9 cellular contexts compared by ENCODE assay signal in genomic region chr19:383922-384800, GRCh38. TPM values are rescaled to one million over a fixed set of nuclear protein-coding genes. Genes with fewer than 3 reads are reported as not detected.
DNase-seq lines count a peak whose midpoint lies in the region; ATAC-seq, FAIRE-seq and TF ChIP-seq lines count a peak whose summit lies in the region.
"Had no signal": no experiment of that assay in that cellular context is flagged by ENCODE, and none has a peak within 500 bp of the region (broad histone marks: within the 10 kb centered on the region; RNA-seq: fewer than 3 reads in every experiment).

No MANE protein-coding gene starts in this region.

- no peak for DNase-seq in T-helper 2 cell treated with Interferon-gamma antibody and Interleukin-4, amounts not matched to agents 5 μg/mL and 100 μg/mL, for 36 hours (ENCODE audit: low spot score)
- DNase-seq in T-helper 2 cell, result no peak
- DNase-seq in astrocyte of the hippocampus (ENCODE audit: low read depth, low spot score), result peak; percentile 48
- DNase-seq in keratinocyte (ENCODE audit: low read depth, low spot score), result no peak
- DNase-seq in stimulated activated naive CD8-positive, alpha-beta T cell treated with anti-CD3 and anti-CD28 coated beads, Interleukin-15, amount 100 ng/mL, for 72 hours, result no peak
- DNase-seq in MCF 10A (ENCODE audit: unreplicated experiment), result no peak
- DNase-seq: NCI-H1105 treated with DMSO at 0.1 percent for 48 hours had no signal

- FAIRE-seq in keratinocyte (lab: Jason Lieb, UNC), result no peak

- H3K27ac ChIP-seq in keratinocyte (ENCODE audit: control insufficient read depth, insufficient read depth, low read length), result no peak overlapping the region

- BruUV-seq in MCF 10A (replicated peaks; lab: Mats Ljungman, UMichigan), result no TSS peak

- intact Hi-C loops in MCF 10A (cut with micrococcal nuclease), result loop anchor here (10.0 kb wide), 1 partner anchor 121 kb away; the partner anchor contains the start of gene TPGS1

- no peaks in the 10 kb centered on the region for H3K27me3 ChIP-seq in keratinocyte (ENCODE audit: control insufficient read depth, extremely low read depth, insufficient read depth, low read length)

- peak overlapping the region; percentile 56 for H3K4me3 Mint-ChIP-seq in T-helper 2 cell treated with Interferon-gamma antibody and Interleukin-4, amounts not matched to agents 5 μg/mL and 100 μg/mL, for 36 hours
- H3K4me3 Mint-ChIP-seq in stimulated activated naive CD8-positive, alpha-beta T cell treated with anti-CD3 and anti-CD28 coated beads, Interleukin-15, amount 100 ng/mL, for 72 hours, result peak overlapping the region; percentile 33 to 63
- no peak overlapping the region for H3K4me3 Mint-ChIP-seq in MCF 10A (ENCODE audit: unreplicated experiment)

- peaks cover 3% of the 10 kb centered on the region for H3K9me3 Mint-ChIP-seq in T-helper 2 cell treated with Interferon-gamma antibody and Interleukin-4, amounts not matched to agents 5 μg/mL and 100 μg/mL, for 36 hours
- no peaks in the 10 kb centered on the region for H3K9me3 Mint-ChIP-seq in stimulated activated naive CD8-positive, alpha-beta T cell treated with anti-CD3 and anti-CD28 coated beads, Interleukin-15, amount 100 ng/mL, for 72 hours
- H3K9me3 Mint-ChIP-seq in MCF 10A (ENCODE audit: unreplicated experiment), result peaks cover 5% of the 10 kb centered on the region

- CTCF ChIA-PET in MCF 10A (lab: Yijun Ruan, JAX), result no interaction called here

- H3K4me1 ChIP-seq in keratinocyte (ENCODE audit: control insufficient read depth, extremely low read depth, insufficient read depth, low read length), result peaks cover 15% of the 10 kb centered on the region

- peaks cover 2% of the 10 kb centered on the region for H3K9me3 ChIP-seq in keratinocyte (ENCODE audit: control insufficient read depth, low read depth, low read length)

- H3K27ac Mint-ChIP-seq in T-helper 2 cell treated with Interferon-gamma antibody and Interleukin-4, amounts not matched to agents 5 μg/mL and 100 μg/mL, for 36 hours, result no peak overlapping the region
- H3K27ac Mint-ChIP-seq in stimulated activated naive CD8-positive, alpha-beta T cell treated with anti-CD3 and anti-CD28 coated beads, Interleukin-15, amount 100 ng/mL, for 72 hours, result peak overlapping the region in 1 of 2 donors; percentile 88
- H3K27ac Mint-ChIP-seq in MCF 10A (ENCODE audit: low read depth, unreplicated experiment), result no peak overlapping the region

- peaks cover 21% of the 10 kb centered on the region for H3K4me1 Mint-ChIP-seq in T-helper 2 cell treated with Interferon-gamma antibody and Interleukin-4, amounts not matched to agents 5 μg/mL and 100 μg/mL, for 36 hours (ENCODE audit: low read depth)
- H3K4me1 Mint-ChIP-seq in stimulated activated naive CD8-positive, alpha-beta T cell treated with anti-CD3 and anti-CD28 coated beads, Interleukin-15, amount 100 ng/mL, for 72 hours, result peaks cover 24% of the 10 kb centered on the region
- peaks cover 22% of the 10 kb centered on the region for H3K4me1 Mint-ChIP-seq in MCF 10A (ENCODE audit: insufficient read depth, unreplicated experiment)

- peak in 2 of 3 experiments; percentile 11 to 46 for TF ChIP-seq CTCF in keratinocyte (optimal IDR thresholded peaks at IDR 0.05 in 1 of 3, IDR thresholded peaks at IDR 0.05 in 1 of 3, conservative IDR thresholded peaks at IDR 0.05 in 1 of 3; ENCODE audit: extremely low read depth in 1 of 3, insufficient read depth in 2 of 3, low read length in 3 of 3)
- no peak for TF ChIP-seq CTCF in MCF 10A (IDR thresholded peaks at IDR 0.05; ENCODE audit: unreplicated experiment)

- peaks cover 24% of the 10 kb centered on the region for H3K27me3 Mint-ChIP-seq in T-helper 2 cell treated with Interferon-gamma antibody and Interleukin-4, amounts not matched to agents 5 μg/mL and 100 μg/mL, for 36 hours (ENCODE audit: low read depth)
- H3K27me3 Mint-ChIP-seq in stimulated activated naive CD8-positive, alpha-beta T cell treated with anti-CD3 and anti-CD28 coated beads, Interleukin-15, amount 100 ng/mL, for 72 hours, result peaks cover 74% of the 10 kb centered on the region
- H3K27me3 Mint-ChIP-seq in MCF 10A (ENCODE audit: insufficient read depth, unreplicated experiment), result no peaks in the 10 kb centered on the region

- no peaks in the 10 kb centered on the region for H3K9me1 ChIP-seq in keratinocyte (ENCODE audit: control insufficient read depth, extremely low read depth, insufficient read depth, low read length)

- no peak overlapping the region for H2AFZ ChIP-seq in keratinocyte (ENCODE audit: control insufficient read depth, low read length)

- dilution Hi-C loops in keratinocyte (cut with MboI; ENCODE audit: extremely low pct_ligation_motif_present, low sequenced_read_pairs), result no loop called here

- no peaks in the 10 kb centered on the region for H3K36me3 ChIP-seq in keratinocyte (ENCODE audit: control insufficient read depth in 2 of 2, extremely low read depth in 1 of 2, insufficient read depth in 2 of 2, low read length in 2 of 2)

- POLR2A ChIA-PET in MCF 10A (lab: Yijun Ruan, JAX), result no interaction called here

- H3K36me3 Mint-ChIP-seq in T-helper 2 cell treated with Interferon-gamma antibody and Interleukin-4, amounts not matched to agents 5 μg/mL and 100 μg/mL, for 36 hours (ENCODE audit: low read depth), result peaks cover 1% of the 10 kb centered on the region
- no peaks in the 10 kb centered on the region for H3K36me3 Mint-ChIP-seq in MCF 10A (ENCODE audit: insufficient read depth, unreplicated experiment)

- no peaks in the 10 kb centered on the region for H4K20me1 ChIP-seq in keratinocyte (ENCODE audit: control insufficient read depth, extremely low read depth, insufficient read depth, low read length)

- H3K4me3 ChIP-seq in keratinocyte (ENCODE audit: control insufficient read depth in 2 of 3, extremely low read depth in 1 of 3, insufficient read depth in 2 of 3, low read depth in 1 of 3, low read length in 3 of 3), result no peak overlapping the region

- no peak overlapping the region for H3K4me2 ChIP-seq in keratinocyte (ENCODE audit: control insufficient read depth, extremely low read depth, insufficient read depth, low read depth, low read length)

- no peak overlapping the region for H3K9ac ChIP-seq in keratinocyte (ENCODE audit: control insufficient read depth, extremely low read depth, insufficient read depth, low read length)

- H3K79me2 ChIP-seq in keratinocyte (ENCODE audit: control insufficient read depth, insufficient read depth, low read length), result no peaks in the 10 kb centered on the region

- ATAC-seq in stimulated activated naive CD8-positive, alpha-beta T cell treated with anti-CD3 and anti-CD28 coated beads, Interleukin-15, amount 100 ng/mL, for 72 hours, result no peak
- no peak for ATAC-seq in HG02938 (IDR thresholded peaks at IDR 0.05; ENCODE audit: unreplicated experiment)
- no peak for ATAC-seq in GM21619 (IDR thresholded peaks at IDR 0.05; ENCODE audit: unreplicated experiment)

RNA-seq across cellular contexts. Expression of gene C2CD4C, which starts 24.8 kb away (rescaled TPM):
- polyA plus RNA-seq in keratinocyte, result 1.6 to 4.1 TPM (median 2.6 TPM) in 3 replicates
- 0.90 TPM for polyA plus RNA-seq in keratinocyte (2011; ENCODE audit: low read depth)
- polyA plus RNA-seq in keratinocyte (2011; cell fraction: cytosol; rRNA removed), result 0.78 and 3.1 TPM in 2 replicates
- polyA plus RNA-seq in keratinocyte (2011; cell fraction: nucleus; rRNA removed), result 5.1 and 10.2 TPM in 2 replicates
- polyA plus RNA-seq in keratinocyte (2012; ENCODE audit: low replicate concordance), result 4.7 and 5.3 TPM in 2 replicates
- 1.1 to 2.5 TPM (median 2.1 TPM) in 3 replicates for polyA minus RNA-seq in keratinocyte
- polyA minus RNA-seq in keratinocyte (2011; cell fraction: cytosol; rRNA and poly(A)+ RNA removed), result 10.6 TPM
- 4.1 and 5.4 TPM in 2 replicates for polyA minus RNA-seq in keratinocyte (2011; cell fraction: nucleus; rRNA and poly(A)+ RNA removed)
- total RNA-seq in MCF 10A (2022), result 0.49 and 0.88 TPM in 2 replicates

RNA-seq across cellular contexts. Expression of gene MIER2, which starts 39.6 kb away (rescaled TPM):
- 16.3 to 21.9 TPM (median 18.4 TPM) in 3 replicates for polyA plus RNA-seq in keratinocyte
- 8.0 TPM for polyA plus RNA-seq in keratinocyte (2011; ENCODE audit: low read depth)
- polyA plus RNA-seq in keratinocyte (2011; cell fraction: cytosol; rRNA removed), result 14.9 and 25.7 TPM in 2 replicates
- polyA plus RNA-seq in keratinocyte (2011; cell fraction: nucleus; rRNA removed), result 40.6 and 52.6 TPM in 2 replicates
- polyA plus RNA-seq in keratinocyte (2012; ENCODE audit: low replicate concordance), result 27.5 and 36.8 TPM in 2 replicates
- 41.5 to 112 TPM (median 50.4 TPM) in 3 replicates for polyA minus RNA-seq in keratinocyte
- 25.5 TPM for polyA minus RNA-seq in keratinocyte (2011; cell fraction: cytosol; rRNA and poly(A)+ RNA removed)
- 37.0 and 70.8 TPM in 2 replicates for polyA minus RNA-seq in keratinocyte (2011; cell fraction: nucleus; rRNA and poly(A)+ RNA removed)
- total RNA-seq in MCF 10A (2022), result 24.2 TPM in 2 replicates
